ENCODE assay signal across 35 cellular contexts in the genomic region with DNA sequence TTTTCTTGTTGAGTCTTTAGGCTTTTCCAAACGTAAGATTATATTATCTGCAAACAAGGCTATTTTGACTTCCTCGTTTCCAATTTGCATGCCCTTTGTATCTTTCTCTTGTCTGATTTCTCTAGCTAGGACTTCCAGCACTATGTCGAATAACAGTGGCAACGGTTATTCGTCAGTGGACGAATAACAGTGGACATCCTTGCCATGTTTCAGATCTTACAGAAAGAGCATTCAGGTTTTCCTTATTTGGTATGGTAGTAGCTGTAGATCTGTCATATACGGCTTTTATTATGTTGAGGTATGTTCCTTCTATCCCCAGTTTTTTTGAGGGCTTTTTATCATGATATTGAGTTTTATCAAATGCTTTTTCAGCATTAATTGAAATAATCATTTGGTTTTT.
"Had no signal": no experiment of that assay in that cellular context is flagged by ENCODE, and none has a peak within 500 bp of the region (broad histone marks: within the 10 kb centered on the region; RNA-seq: fewer than 3 reads in every experiment).

No MANE protein-coding gene starts in this region.

- H3K27ac Mint-ChIP-seq: activated CD4-positive, alpha-beta memory T cell treated with anti-CD3 and anti-CD28 coated beads, Interleukin-2, amount 10 ng/mL, durations not matched to agents 7 days and 5 days; activated CD4-positive, alpha-beta T cell treated with anti-CD3 and anti-CD28 coated beads for 36 hours; activated CD4-positive, alpha-beta T cell treated with anti-CD3 and anti-CD28 coated beads, Interleukin-2, amount 10 ng/mL, durations not matched to agents 7 days and 5 days; activated CD8-positive, alpha-beta memory T cell treated with anti-CD3 and anti-CD28 coated beads, Interleukin-2, amount 10 ng/mL, durations not matched to agents 7 days and 5 days; activated CD8-positive, alpha-beta T cell treated with anti-CD3 and anti-CD28 coated beads, Interleukin-2, amount 10 ng/mL, durations not matched to agents 7 days and 5 days; activated naive CD4-positive, alpha-beta T cell treated with anti-CD3 and anti-CD28 coated beads, Interleukin-2, amount 10 ng/mL, durations not matched to agents 7 days and 5 days; activated naive CD4-positive, alpha-beta T cell treated with anti-CD3 and anti-CD28 coated beads, Interleukin-2, amount 50 U/mL, for 24 hours; activated naive CD8-positive, alpha-beta T cell; activated naive CD8-positive, alpha-beta T cell treated with anti-CD3 and anti-CD28 coated beads, Interleukin-2, amount 10 ng/mL, durations not matched to agents 7 days and 5 days; activated naive CD8-positive, alpha-beta T cell treated with anti-CD3 and anti-CD28 coated beads, Interleukin-2, amount 50 U/mL, for 24 hours; activated T-cell treated with anti-CD3 and anti-CD28 coated beads, Interleukin-2, amount 50 U/mL, for 24 hours; activated T-helper 2 cell treated with anti-CD3 and anti-CD28 coated beads, Interferon-gamma antibody, Interleukin-2, Interleukin-4, amounts not matched to agents 10 μg/mL and 5 μg/mL and 100 μg/mL, durations not matched to agents 14 hours and 24 hours and 36 hours; brain; T-helper 1 cell treated with Interleukin-12 subunit alpha and Interleukin-12 subunit beta and Interleukin-4 antibody, amounts not matched to agents 30 μg/mL and 1 μg/mL, for 36 hours; T-helper 2 cell treated with Interferon-gamma antibody and Interleukin-4, amounts not matched to agents 5 μg/mL and 100 μg/mL, for 36 hours had no signal

- H3K9me3 ChIP-seq: ascending aorta had no signal

- H3K27me3 ChIP-seq: ascending aorta, cardiac muscle cell had no signal

- H3K4me3 ChIP-seq: ascending aorta, cardiac muscle cell had no signal

- ATAC-seq: activated CD4-positive, alpha-beta T cell treated with anti-CD3 and anti-CD28 coated beads for 36 hours; activated CD4-positive, CD25-positive, alpha-beta regulatory T cell treated with anti-CD3 and anti-CD28 coated beads, Interleukin-2, amount 50 U/mL, for 24 hours; activated CD8-positive, alpha-beta memory T cell treated with anti-CD3 and anti-CD28 coated beads, Interleukin-2, amount 10 ng/mL, durations not matched to agents 7 days and 5 days; activated CD8-positive, alpha-beta T cell treated with anti-CD3 and anti-CD28 coated beads, Interleukin-2, amount 10 ng/mL, durations not matched to agents 7 days and 5 days; activated naive CD8-positive, alpha-beta T cell treated with anti-CD3 and anti-CD28 coated beads, Interleukin-2, amount 50 U/mL, for 24 hours had no signal

- H3K36me3 Mint-ChIP-seq: activated CD8-positive, alpha-beta memory T cell treated with anti-CD3 and anti-CD28 coated beads, Interleukin-2, amount 10 ng/mL, durations not matched to agents 7 days and 5 days; activated naive CD4-positive, alpha-beta T cell treated with anti-CD3 and anti-CD28 coated beads, Interleukin-2, amount 10 ng/mL, durations not matched to agents 7 days and 5 days; activated naive CD4-positive, alpha-beta T cell treated with anti-CD3 and anti-CD28 coated beads, Interleukin-2, amount 50 U/mL, for 24 hours; activated naive CD8-positive, alpha-beta T cell; activated naive CD8-positive, alpha-beta T cell treated with anti-CD3 and anti-CD28 coated beads, Interleukin-2, amount 10 ng/mL, durations not matched to agents 7 days and 5 days; brain had no signal

- H3K4me3 Mint-ChIP-seq: activated CD4-positive, alpha-beta memory T cell treated with anti-CD3 and anti-CD28 coated beads, Interleukin-2, amount 10 ng/mL, durations not matched to agents 7 days and 5 days; activated CD4-positive, alpha-beta T cell treated with anti-CD3 and anti-CD28 coated beads for 36 hours; activated CD4-positive, alpha-beta T cell treated with anti-CD3 and anti-CD28 coated beads, Interleukin-2, amount 10 ng/mL, durations not matched to agents 7 days and 5 days; activated CD8-positive, alpha-beta memory T cell treated with anti-CD3 and anti-CD28 coated beads, Interleukin-2, amount 10 ng/mL, durations not matched to agents 7 days and 5 days; activated CD8-positive, alpha-beta T cell treated with anti-CD3 and anti-CD28 coated beads, Interleukin-2, amount 10 ng/mL, durations not matched to agents 7 days and 5 days; activated naive CD4-positive, alpha-beta T cell treated with anti-CD3 and anti-CD28 coated beads, Interleukin-2, amount 10 ng/mL, durations not matched to agents 7 days and 5 days; activated naive CD4-positive, alpha-beta T cell treated with anti-CD3 and anti-CD28 coated beads, Interleukin-2, amount 50 U/mL, for 24 hours; activated naive CD8-positive, alpha-beta T cell; activated naive CD8-positive, alpha-beta T cell treated with anti-CD3 and anti-CD28 coated beads, Interleukin-2, amount 10 ng/mL, durations not matched to agents 7 days and 5 days; activated naive CD8-positive, alpha-beta T cell treated with anti-CD3 and anti-CD28 coated beads, Interleukin-2, amount 50 U/mL, for 24 hours; activated T-cell treated with anti-CD3 and anti-CD28 coated beads, Interleukin-2, amount 50 U/mL, for 24 hours; brain; T-helper 1 cell treated with Interleukin-12 subunit alpha and Interleukin-12 subunit beta and Interleukin-4 antibody, amounts not matched to agents 30 μg/mL and 1 μg/mL, for 36 hours; T-helper 2 cell treated with Interferon-gamma antibody and Interleukin-4, amounts not matched to agents 5 μg/mL and 100 μg/mL, for 36 hours had no signal

- H3K27ac ChIP-seq: ascending aorta, cardiac muscle cell, VCaP had no signal

- H3K4me1 ChIP-seq: ascending aorta had no signal

- DNase-seq: activated CD4-positive, alpha-beta memory T cell treated with anti-CD3 and anti-CD28 coated beads, Interleukin-2, amount 10 ng/mL, durations not matched to agents 7 days and 5 days; activated CD4-positive, alpha-beta T cell treated with anti-CD3 and anti-CD28 coated beads for 1 hour; activated CD4-positive, alpha-beta T cell treated with anti-CD3 and anti-CD28 coated beads for 36 hours; activated CD4-positive, alpha-beta T cell treated with anti-CD3 and anti-CD28 coated beads for 48 hours; activated CD4-positive, alpha-beta T cell treated with anti-CD3 and anti-CD28 coated beads, Interleukin-2, amount 10 ng/mL, durations not matched to agents 7 days and 5 days; activated CD4-positive, alpha-beta T cell treated with anti-CD3 and anti-CD28 coated beads, Interleukin-2, amount 50 U/mL, for 48 hours; activated CD4-positive, CD25-positive, alpha-beta regulatory T cell; activated CD8-positive, alpha-beta memory T cell treated with anti-CD3 and anti-CD28 coated beads for 24 hours; activated CD8-positive, alpha-beta memory T cell treated with anti-CD3 and anti-CD28 coated beads, Interleukin-2, amount 10 ng/mL, durations not matched to agents 7 days and 5 days; activated CD8-positive, alpha-beta memory T cell treated with anti-CD3 and anti-CD28 coated beads, Interleukin-2, amount 50 U/mL, for 48 hours; activated CD8-positive, alpha-beta T cell treated with anti-CD3 and anti-CD28 coated beads, Interleukin-2, amount 10 ng/mL, durations not matched to agents 7 days and 5 days; activated effector memory CD4-positive, alpha-beta T cell treated with Interleukin-2 at 50 U/mL for 16 hours; activated gamma-delta T cell; activated naive CD4-positive, alpha-beta T cell treated with anti-CD3 and anti-CD28 coated beads, Interleukin-2, amount 10 ng/mL, durations not matched to agents 7 days and 5 days; activated naive CD4-positive, alpha-beta T cell treated with Interleukin-2 at 50 U/mL for 16 hours; activated naive CD8-positive, alpha-beta T cell treated with anti-CD3 and anti-CD28 coated beads, Interleukin-2, amount 10 ng/mL, durations not matched to agents 7 days and 5 days; activated naive CD8-positive, alpha-beta T cell treated with anti-CD3 and anti-CD28 coated beads, Interleukin-2, amount 50 U/mL, for 24 hours; activated T-cell treated with anti-CD3 and anti-CD28 coated beads, Interleukin-2, amount 50 U/mL, for 24 hours; activated T-cell treated with anti-CD3 and anti-CD28 coated beads, Interleukin-2, amount 50 U/mL, for 48 hours; amygdala; anterior cingulate cortex; central memory CD4-positive, alpha-beta T cell; T-helper 1 cell; T-helper 2 cell; T-helper 9 cell had no signal

- H3K36me3 ChIP-seq: ascending aorta, cardiac muscle cell had no signal

- H3K27me3 Mint-ChIP-seq: activated CD4-positive, alpha-beta memory T cell treated with anti-CD3 and anti-CD28 coated beads, Interleukin-2, amount 10 ng/mL, durations not matched to agents 7 days and 5 days; activated CD4-positive, alpha-beta T cell treated with anti-CD3 and anti-CD28 coated beads for 36 hours; activated CD4-positive, alpha-beta T cell treated with anti-CD3 and anti-CD28 coated beads, Interleukin-2, amount 10 ng/mL, durations not matched to agents 7 days and 5 days; activated CD8-positive, alpha-beta memory T cell treated with anti-CD3 and anti-CD28 coated beads, Interleukin-2, amount 10 ng/mL, durations not matched to agents 7 days and 5 days; activated naive CD4-positive, alpha-beta T cell treated with anti-CD3 and anti-CD28 coated beads, Interleukin-2, amount 10 ng/mL, durations not matched to agents 7 days and 5 days; activated naive CD4-positive, alpha-beta T cell treated with anti-CD3 and anti-CD28 coated beads, Interleukin-2, amount 50 U/mL, for 24 hours; activated naive CD8-positive, alpha-beta T cell; activated naive CD8-positive, alpha-beta T cell treated with anti-CD3 and anti-CD28 coated beads, Interleukin-2, amount 10 ng/mL, durations not matched to agents 7 days and 5 days; activated naive CD8-positive, alpha-beta T cell treated with anti-CD3 and anti-CD28 coated beads, Interleukin-2, amount 50 U/mL, for 24 hours; activated T-cell treated with anti-CD3 and anti-CD28 coated beads, Interleukin-2, amount 50 U/mL, for 24 hours; brain had no signal

- H3K4me1 Mint-ChIP-seq: activated CD4-positive, alpha-beta memory T cell treated with anti-CD3 and anti-CD28 coated beads, Interleukin-2, amount 10 ng/mL, durations not matched to agents 7 days and 5 days; activated CD4-positive, alpha-beta T cell treated with anti-CD3 and anti-CD28 coated beads for 36 hours; activated CD4-positive, alpha-beta T cell treated with anti-CD3 and anti-CD28 coated beads, Interleukin-2, amount 10 ng/mL, durations not matched to agents 7 days and 5 days; activated CD8-positive, alpha-beta memory T cell treated with anti-CD3 and anti-CD28 coated beads, Interleukin-2, amount 10 ng/mL, durations not matched to agents 7 days and 5 days; activated naive CD4-positive, alpha-beta T cell treated with anti-CD3 and anti-CD28 coated beads, Interleukin-2, amount 10 ng/mL, durations not matched to agents 7 days and 5 days; activated naive CD4-positive, alpha-beta T cell treated with anti-CD3 and anti-CD28 coated beads, Interleukin-2, amount 50 U/mL, for 24 hours; activated naive CD8-positive, alpha-beta T cell treated with anti-CD3 and anti-CD28 coated beads, Interleukin-2, amount 10 ng/mL, durations not matched to agents 7 days and 5 days; activated naive CD8-positive, alpha-beta T cell treated with anti-CD3 and anti-CD28 coated beads, Interleukin-2, amount 50 U/mL, for 24 hours had no signal
